Comparison of ENCODE assay signal across 29 cellular contexts in genomic region chr4:151799417-151800030, GRCh38. TPM values are rescaled to one million over a fixed set of nuclear protein-coding genes. Genes with fewer than 3 reads are reported as not detected.
DNase-seq lines count a peak whose midpoint lies in the region; ATAC-seq lines count a peak whose summit lies in the region.
"Had no signal": no experiment of that assay in that cellular context is flagged by ENCODE, and none has a peak within 500 bp of the region (broad histone marks: within the 10 kb centered on the region; RNA-seq: fewer than 3 reads in every experiment).

No MANE protein-coding gene starts in this region.

- DNase-seq in NCI-H82 treated with DMSO at 0.1 percent for 48 hours (lab: John Stamatoyannopoulos, UW; ENCODE audit: unreplicated experiment) (peak; percentile 39), MG63 (no peak), NOMO-1 treated with dmso at 0.1 percent for 144 hours (lab: John Stamatoyannopoulos, UW; ENCODE audit: unreplicated experiment) (no peak), neuronal stem cell (ENCODE audit: low spot score) (no peak)
- no peak for DNase-seq in activated CD8-positive, alpha-beta memory T cell treated with anti-CD3 and anti-CD28 coated beads for 24 hours
- DNase-seq: activated CD4-positive, alpha-beta T cell treated with anti-CD3 and anti-CD28 coated beads for 48 hours; activated effector memory CD4-positive, alpha-beta T cell treated with anti-CD3 and anti-CD28 coated beads, Interleukin-2, amount 50 U/mL, for 16 hours; activated naive CD8-positive, alpha-beta T cell treated with anti-CD3 and anti-CD28 coated beads for 36 hours; activated T-cell treated with anti-CD3 and anti-CD28 coated beads, Interleukin-2, amount 50 U/mL, for 1 hour; Caco-2; dermis blood vessel endothelial cell; DMS79; GDM1; H7; KG1; kidney glomerular epithelial cell; mammary epithelial cell; NCI-H1436 treated with DMSO at 0.1 percent for 48 hours; NCI-H446; NCI-H774; OCI-M1; thyroid gland had no signal

- no peak overlapping the region for H2AK5ac ChIP-seq in neuronal stem cell (ENCODE audit: low read depth, low read length)

- no peak overlapping the region for H3K4me2 ChIP-seq in neuronal stem cell (ENCODE audit: insufficient read depth, low read length, poor library complexity, severe bottlenecking)

- H3K36me3 ChIP-seq in mucosa of rectum (ENCODE audit: control insufficient read depth in 2 of 2, insufficient read depth in 2 of 2, low read length in 2 of 2) (no peaks in the 10 kb centered on the region), MG63 (no peaks in the 10 kb centered on the region), neuronal stem cell (replicated peaks in 1 of 2; ENCODE audit: control insufficient read depth in 2 of 2, insufficient read depth in 2 of 2, low read length in 2 of 2) (no peaks in the 10 kb centered on the region)
- H3K36me3 ChIP-seq: ascending aorta, neutrophil, thyroid gland, vagina had no signal

- peaks cover 18 to 34% of the 10 kb centered on the region in 2 donors for H3K4me1 ChIP-seq in mucosa of rectum (ENCODE audit: control insufficient read depth in 2 of 2, insufficient read depth in 2 of 2, low read length in 2 of 2)
- no peaks in the 10 kb centered on the region for H3K4me1 ChIP-seq in neuronal stem cell (ENCODE audit: control insufficient read depth in 2 of 2, insufficient read depth in 1 of 2, low read depth in 1 of 2, low read length in 2 of 2)
- H3K4me1 ChIP-seq: ascending aorta, Caco-2, thyroid gland, vagina had no signal

- no peak overlapping the region for H3K4ac ChIP-seq in neuronal stem cell (ENCODE audit: low read length)

- no peak overlapping the region for H3K23ac ChIP-seq in neuronal stem cell (ENCODE audit: low read depth, low read length, poor library complexity)

- H3K79me1 ChIP-seq in neuronal stem cell (ENCODE audit: low read depth, low read length), result no peaks in the 10 kb centered on the region

- H2BK12ac ChIP-seq in neuronal stem cell (ENCODE audit: low read length), result no peak overlapping the region

- no peak overlapping the region for H2AFZ ChIP-seq in neuronal stem cell (ENCODE audit: low read length)

- no peak overlapping the region for H2BK5ac ChIP-seq in neuronal stem cell (ENCODE audit: low read length)

- no peak overlapping the region for H4K91ac ChIP-seq in neuronal stem cell (ENCODE audit: low read depth, low read length, poor library complexity)

- H3K27ac ChIP-seq in mucosa of rectum (ENCODE audit: low read depth in 2 of 2, low read length in 2 of 2) (peak overlapping the region; percentile 53 to 54), neuronal stem cell (replicated peaks; ENCODE audit: low read length) (no peak overlapping the region)
- H3K27ac ChIP-seq: ascending aorta, C4-2B, neutrophil, thyroid gland, vagina had no signal

- no peak overlapping the region for H2BK15ac ChIP-seq in neuronal stem cell (ENCODE audit: low read length)

- H3K9me3 ChIP-seq in mucosa of rectum (ENCODE audit: control insufficient read depth in 2 of 2, low read length in 2 of 2) (no peaks in the 10 kb centered on the region), MG63 (no peaks in the 10 kb centered on the region), neuronal stem cell (replicated peaks in 1 of 2; ENCODE audit: control insufficient read depth in 2 of 2, insufficient read depth in 1 of 2, low read depth in 1 of 2, low read length in 2 of 2) (no peaks in the 10 kb centered on the region)
- H3K9me3 ChIP-seq: ascending aorta, Caco-2, neutrophil, thyroid gland, vagina had no signal

- ATAC-seq in GM21619 (IDR thresholded peaks at IDR 0.05; ENCODE audit: unreplicated experiment) (peak; percentile 34), esophagus mucosa (peak; percentile 48)

- H3K27me3 ChIP-seq in mucosa of rectum (ENCODE audit: control insufficient read depth in 2 of 2, insufficient read depth in 2 of 2, low read length in 2 of 2), result no peaks in the 10 kb centered on the region
- H3K27me3 ChIP-seq in MG63, result no peaks in the 10 kb centered on the region
- peaks cover 0 to 2% (median 0%) of the 10 kb centered on the region in 3 experiments for H3K27me3 ChIP-seq in neuronal stem cell (ENCODE audit: control insufficient read depth in 3 of 3, insufficient read depth in 3 of 3, low read depth in 1 of 3, low read length in 3 of 3)
- H3K27me3 ChIP-seq: ascending aorta, thyroid gland, vagina had no signal

- WGBS in neuronal stem cell (ENCODE audit: extremely low coverage in 2 of 2, insufficient read length in 2 of 2, insufficient replicate concordance in 1 of 2), 2 donors, result no CpG with 5 or more reads among the region's 3 CpGs

- H3K14ac ChIP-seq in neuronal stem cell (ENCODE audit: low read length), result no peak overlapping the region

- no peak overlapping the region for H3K9ac ChIP-seq in mucosa of rectum (ENCODE audit: low read depth in 1 of 2, low read length in 2 of 2)
- H3K9ac ChIP-seq in neuronal stem cell (ENCODE audit: low read depth, low read length, poor library complexity), result no peak overlapping the region

- H3K18ac ChIP-seq in neuronal stem cell (ENCODE audit: low read length), result no peak overlapping the region

- no peak overlapping the region for H3K4me3 ChIP-seq in mucosa of rectum (ENCODE audit: low read length in 2 of 2)
- no peak overlapping the region for H3K4me3 ChIP-seq in MG63
- no peak overlapping the region for H3K4me3 ChIP-seq in neuronal stem cell (ENCODE audit: low read length in 2 of 2)
- H3K4me3 ChIP-seq: ascending aorta, thyroid gland, vagina had no signal

- H2BK120ac ChIP-seq in neuronal stem cell (ENCODE audit: low read depth, low read length), result no peak overlapping the region

- H4K8ac ChIP-seq in neuronal stem cell (ENCODE audit: low read depth, low read length), result no peak overlapping the region

RNA-seq across cellular contexts. Expression of gene GATB, which starts 38.7 kb away (rescaled TPM):
- 22.8 TPM for total RNA-seq in esophagus mucosa
- total RNA-seq in MG63 (2014; rRNA removed; shearing (Covaris generic); ENCODE audit: low replicate concordance), result 11.8 and 36.6 TPM in 2 replicates
- polyA plus RNA-seq in neuronal stem cell (2013, experiment 1 of 2), result 10.1 TPM
- 10.1 TPM for polyA plus RNA-seq in neuronal stem cell (2013, experiment 2 of 2)
